Comparison of ENCODE assay signal across 25 cellular contexts in the genomic region with DNA sequence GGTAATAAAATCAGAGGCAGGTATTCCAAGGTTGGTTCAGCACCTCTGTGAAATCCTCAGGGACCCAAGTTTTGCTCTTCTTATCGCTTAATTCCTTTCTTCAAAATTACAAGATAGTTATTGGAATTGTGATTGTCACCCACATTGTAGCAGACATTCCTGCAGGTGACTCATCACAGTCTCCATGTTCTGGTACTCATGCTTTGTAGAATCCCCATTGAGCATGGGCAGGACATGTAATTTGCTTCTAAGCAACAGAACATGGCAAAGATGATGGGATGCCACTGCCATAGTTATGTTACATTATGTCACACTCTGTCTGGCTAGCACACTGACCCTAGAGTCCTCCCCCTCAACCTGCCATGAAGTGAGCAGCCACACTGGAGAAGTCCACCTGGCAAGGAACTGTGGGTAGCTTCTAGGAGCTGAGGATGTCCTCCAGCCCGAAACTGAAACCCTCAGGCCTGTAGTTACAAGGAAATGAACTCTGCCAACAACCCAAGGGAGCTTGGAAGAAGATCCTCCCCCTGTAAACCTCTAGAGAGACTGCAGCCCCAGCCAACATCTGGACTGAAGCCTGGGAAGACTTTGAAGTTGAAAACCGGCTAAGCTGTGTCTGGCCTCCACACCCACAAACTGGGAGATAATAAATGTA. TPM values are rescaled to one million over a fixed set of nuclear protein-coding genes. Genes with fewer than 3 reads are reported as not detected.
A peak's percentile ranks its signal among the peaks of the same experiment; 100 is the strongest.
DNase-seq lines count a peak whose midpoint lies in the region; ATAC-seq and TF ChIP-seq lines count a peak whose summit lies in the region.
"Had no signal": no experiment of that assay in that cellular context is flagged by ENCODE, and none has a peak within 500 bp of the region (broad histone marks: within the 10 kb centered on the region; RNA-seq: fewer than 3 reads in every experiment).

No MANE protein-coding gene starts in this region.

- no peaks in the 10 kb centered on the region for H3K9me2 ChIP-seq in GM23248 (ENCODE audit: insufficient read depth)
- H3K9me2 ChIP-seq: SK-N-SH had no signal

- no peak overlapping the region for H3K9ac ChIP-seq in GM23248
- H3K9ac ChIP-seq: parathyroid adenoma, SK-N-SH had no signal

- H3K27me3 ChIP-seq in GM23248 (replicated peaks; ENCODE audit: insufficient read depth): no peaks in the 10 kb centered on the region
- H3K27me3 ChIP-seq in BE2C: no peaks in the 10 kb centered on the region
- H3K27me3 ChIP-seq: dorsolateral prefrontal cortex, hepatocyte, upper lobe of right lung had no signal

- H3K27me3 Mint-ChIP-seq in nephron (ENCODE audit: low read depth): no peaks in the 10 kb centered on the region

- ATAC-seq in HG03139 (IDR thresholded peaks at IDR 0.05; ENCODE audit: unreplicated experiment): no peak
- ATAC-seq: activated CD8-positive, alpha-beta T cell treated with anti-CD3 and anti-CD28 coated beads, Interleukin-2, amount 10 ng/mL, durations not matched to agents 7 days and 5 days; activated T-cell treated with anti-CD3 and anti-CD28 coated beads, Interleukin-2, amount 50 U/mL, for 4 hours; naive thymus-derived CD4-positive, alpha-beta T cell; stimulated activated naive CD8-positive, alpha-beta T cell treated with anti-CD3 and anti-CD28 coated beads, Interleukin-15, amount 100 ng/mL, for 72 hours; upper lobe of right lung had no signal

- H3K4me1 ChIP-seq in GM23248 (ENCODE audit: insufficient read depth): peaks cover 14% of the 10 kb centered on the region
- H3K4me1 ChIP-seq in BE2C: peaks cover 3% of the 10 kb centered on the region; the same call in 1 of the 2 replicates
- H3K4me1 ChIP-seq: Caco-2, HAP-1, parathyroid adenoma, upper lobe of right lung had no signal

- peaks cover 53% of the 10 kb centered on the region for H3K4me1 Mint-ChIP-seq in nephron
- H3K4me1 Mint-ChIP-seq: activated naive CD4-positive, alpha-beta T cell treated with anti-CD3 and anti-CD28 coated beads, Interleukin-2, amount 50 U/mL, for 24 hours; stimulated activated naive CD8-positive, alpha-beta T cell treated with anti-CD3 and anti-CD28 coated beads, Interleukin-15, amount 100 ng/mL, for 72 hours had no signal

- H3K27ac Mint-ChIP-seq in nephron: peak overlapping the region in 2 of 3 experiments; percentile 91 to 93
- H3K27ac Mint-ChIP-seq: activated CD8-positive, alpha-beta T cell treated with anti-CD3 and anti-CD28 coated beads, Interleukin-2, amount 10 ng/mL, durations not matched to agents 7 days and 5 days; activated naive CD4-positive, alpha-beta T cell treated with anti-CD3 and anti-CD28 coated beads, Interleukin-2, amount 50 U/mL, for 24 hours; naive thymus-derived CD4-positive, alpha-beta T cell; stimulated activated naive CD8-positive, alpha-beta T cell treated with anti-CD3 and anti-CD28 coated beads, Interleukin-15, amount 100 ng/mL, for 72 hours had no signal

- H3K9me3 ChIP-seq in GM23248 (ENCODE audit: low read depth) (no peaks in the 10 kb centered on the region), BE2C (no peaks in the 10 kb centered on the region)
- H3K9me3 ChIP-seq: Caco-2, HAP-1, SK-N-SH, upper lobe of right lung had no signal

- H3K4me2 ChIP-seq in GM23248 (ENCODE audit: unreplicated experiment): no peak overlapping the region
- H3K4me2 ChIP-seq: hepatocyte, PC-9, SK-N-SH had no signal

- 56 to 57% methylated on average over 3 of the region's 3 CpGs for WGBS in GM23248 (ENCODE audit: low coverage in 1 of 2, low lambda C conversion rate in 2 of 2, missing lambda C conversion rate in 2 of 2), 2 experiments

- in situ Hi-C loops in GM23248 (cut with MboI): no loop called here

- no peaks in the 10 kb centered on the region for H3K36me3 Mint-ChIP-seq in nephron (ENCODE audit: low read depth)
- H3K36me3 Mint-ChIP-seq: activated naive CD4-positive, alpha-beta T cell treated with anti-CD3 and anti-CD28 coated beads, Interleukin-2, amount 50 U/mL, for 24 hours; naive thymus-derived CD4-positive, alpha-beta T cell had no signal

- H3K4me3 ChIP-seq in GM23248 (no peak overlapping the region), fibroblast of pulmonary artery (replicated peaks; ENCODE audit: low read depth, low read length) (no peak overlapping the region), BE2C (ENCODE audit: low read depth, low read length) (no peak overlapping the region)
- H3K4me3 ChIP-seq: dorsolateral prefrontal cortex, HAP-1, hepatocyte, PC-9, skin epidermis, upper lobe of right lung had no signal

- no peak overlapping the region for H3K27ac ChIP-seq in GM23248
- H3K27ac ChIP-seq: hepatocyte, parathyroid adenoma, PC-9, upper lobe of right lung had no signal

- no peaks in the 10 kb centered on the region for H4K20me1 ChIP-seq in GM23248 (ENCODE audit: insufficient read depth)

- H3F3A ChIP-seq in GM23248 (ENCODE audit: insufficient read depth): peaks cover 7% of the 10 kb centered on the region; the same call in 1 of the 2 replicates

- H3K9me3 Mint-ChIP-seq in nephron: no peaks in the 10 kb centered on the region
- H3K9me3 Mint-ChIP-seq: stimulated activated naive CD8-positive, alpha-beta T cell treated with anti-CD3 and anti-CD28 coated beads, Interleukin-15, amount 100 ng/mL, for 72 hours had no signal

- H3K4me3 Mint-ChIP-seq in nephron: no peak overlapping the region
- H3K4me3 Mint-ChIP-seq: activated CD8-positive, alpha-beta T cell treated with anti-CD3 and anti-CD28 coated beads, Interleukin-2, amount 10 ng/mL, durations not matched to agents 7 days and 5 days; activated naive CD4-positive, alpha-beta T cell treated with anti-CD3 and anti-CD28 coated beads, Interleukin-2, amount 50 U/mL, for 24 hours; activated T-cell treated with anti-CD3 and anti-CD28 coated beads, Interleukin-2, amount 50 U/mL, for 4 hours; naive thymus-derived CD4-positive, alpha-beta T cell; stimulated activated naive CD8-positive, alpha-beta T cell treated with anti-CD3 and anti-CD28 coated beads, Interleukin-15, amount 100 ng/mL, for 72 hours had no signal

- no peaks in the 10 kb centered on the region for H3K36me3 ChIP-seq in GM23248 (ENCODE audit: low read depth)
- H3K36me3 ChIP-seq in BE2C: no peaks in the 10 kb centered on the region
- H3K36me3 ChIP-seq: HAP-1, upper lobe of right lung had no signal

- DNase-seq in GM23248: peak; percentile 44
- DNase-seq in RPMI8226: peak; percentile 12
- DNase-seq in fibroblast of pulmonary artery (ENCODE audit: low read depth): peak; percentile 19
- DNase-seq in BE2C: no peak
- DNase-seq in COLO668 (lab: John Stamatoyannopoulos, UW; ENCODE audit: unreplicated experiment): no peak
- no peak for DNase-seq in NCI-H2227 treated with DMSO at 0.1 percent for 48 hours (lab: John Stamatoyannopoulos, UW)
- DNase-seq: activated CD8-positive, alpha-beta T cell treated with anti-CD3 and anti-CD28 coated beads, Interleukin-2, amount 10 ng/mL, durations not matched to agents 7 days and 5 days; activated T-cell treated with anti-CD3 and anti-CD28 coated beads, Interleukin-2, amount 50 U/mL, for 4 hours; Caco-2; dorsolateral prefrontal cortex; naive thymus-derived CD4-positive, alpha-beta T cell; NCI-H1694 treated with DMSO at 0.1 percent for 48 hours; PC-9; SK-N-SH; stimulated activated CD4-positive, alpha-beta T cell treated with anti-CD3 and anti-CD28 coated beads, Interleukin-2, amount 100 ng/mL, for 48 hours; stimulated activated naive CD8-positive, alpha-beta T cell treated with anti-CD3 and anti-CD28 coated beads, Interleukin-15, amount 100 ng/mL, for 72 hours; T-helper 9 cell; upper lobe of right lung had no signal

- TF ChIP-seq CTCF in fibroblast of pulmonary artery (IDR thresholded peaks at IDR 0.05; ENCODE audit: low read length, missing control alignments): no peak
- TF ChIP-seq CTCF in nephron (IDR thresholded peaks at IDR 0.05; ENCODE audit: unreplicated experiment in 3 of 3): no peak
- TF ChIP-seq CTCF in BE2C (IDR thresholded peaks at IDR 0.05; ENCODE audit: low read depth, low read length): no peak

- H3K79me2 ChIP-seq in GM23248 (ENCODE audit: insufficient read depth): no peaks in the 10 kb centered on the region
- H3K79me2 ChIP-seq: hepatocyte, parathyroid adenoma had no signal

- no peak overlapping the region for H2AFZ ChIP-seq in GM23248
- H2AFZ ChIP-seq: hepatocyte, parathyroid adenoma, PC-9 had no signal

RNA-seq across cellular contexts. Expression of a gene that starts 58.3 kb away (rescaled TPM):
- not detected in 2 replicates for total RNA-seq in GM23248 (2014; rRNA removed; shearing (Covaris generic))
- 0.05 TPM in 1 of 2 replicates, not detected in the other for polyA plus RNA-seq in GM23248 (2016; fragmentation: Nextera tagmentation; extraction: Ambion mirVana)
- 16.9 TPM for polyA plus RNA-seq in BE2C (2012; ENCODE audit: insufficient read depth, insufficient read length, low read depth)
- total RNA-seq: Caco-2 had no signal
- polyA plus RNA-seq: naive thymus-derived CD4-positive, alpha-beta T cell had no signal

Comparison
In these comparisons a context has a peak if more than half of its experiments do, and no peak if none do; other contexts are left out.
1. DNase-seq: peak in GM23248 (single experiment), RPMI8226 (single experiment) and fibroblast of pulmonary artery (single experiment); none in BE2C (single experiment), COLO668 (single experiment) and NCI-H2227 treated with DMSO at 0.1 percent for 48 hours (single experiment).